ENCODE assay signal across 8 cellular contexts in genomic region chr14:69260246-69260978, GRCh38. TPM values are rescaled to one million over a fixed set of nuclear protein-coding genes. Genes with fewer than 3 reads are reported as not detected.
A peak's percentile ranks its signal among the peaks of the same experiment; 100 is the strongest.
DNase-seq lines count a peak whose midpoint lies in the region; TF ChIP-seq lines count a peak whose summit lies in the region.

No MANE protein-coding gene starts in this region.

- H3K27ac ChIP-seq in stomach smooth muscle (ENCODE audit: low read length) = no peak overlapping the region

- no peak overlapping the region for H3K9ac ChIP-seq in stomach smooth muscle (ENCODE audit: low read length in 2 of 2)

- peaks cover 21% of the 10 kb centered on the region for H3K4me1 ChIP-seq in stomach smooth muscle (ENCODE audit: control insufficient read depth, insufficient read depth, low read length)

- H3K36me3 ChIP-seq in kidney epithelial cell (ENCODE audit: control insufficient read depth, insufficient read depth, low read length) (no peaks in the 10 kb centered on the region), stomach smooth muscle (ENCODE audit: control insufficient read depth in 2 of 2, insufficient read depth in 2 of 2, low read length in 2 of 2) (no peaks in the 10 kb centered on the region)

- no peaks in the 10 kb centered on the region for H3K9me3 ChIP-seq in stomach smooth muscle (ENCODE audit: control insufficient read depth in 2 of 2, low read length in 2 of 2)

- DNase-seq in Ammon's horn (ENCODE audit: low spot score) (peak; percentile 11), HEK293T (ENCODE audit: extremely low spot score) (peak; percentile 52), astrocyte of the hippocampus (ENCODE audit: low read depth, low spot score) (peak; percentile 58), kidney epithelial cell (ENCODE audit: low read depth) (no peak), Kasumi-1 (lab: John Stamatoyannopoulos, UW) (no peak), superior temporal gyrus (ENCODE audit: extremely low spot score) (no peak), SHP77 (lab: John Stamatoyannopoulos, UW) (no peak)

- CTCF ChIA-PET in HEK293T (lab: Yijun Ruan, JAX) = interaction anchor here (0.5 to 2.1 kb wide), 8 partner anchors 17 to 199 kb away, joined by 3 to 7 read pairs (median 4); no protein-coding TSS in a partner anchor

- POLR2A ChIA-PET in HEK293T (lab: Yijun Ruan, JAX) = interaction anchor here (0.9 to 1.8 kb wide), 2 partner anchors 97 to 138 kb away, joined by 4 to 5 read pairs; partner anchors contain the start of genes ERH and SLC39A9

- TF ChIP-seq CTCF in kidney epithelial cell (IDR thresholded peaks at IDR 0.05; ENCODE audit: insufficient read depth, low read length, poor library complexity, severe bottlenecking) = no peak

- H3K4me3 ChIP-seq in kidney epithelial cell (ENCODE audit: low read depth, low read length) = peak overlapping the region; percentile 53
- H3K4me3 ChIP-seq in stomach smooth muscle (ENCODE audit: low read length in 2 of 2) = peak overlapping the region; percentile 52 to 79

- H3K27me3 ChIP-seq in kidney epithelial cell (ENCODE audit: control insufficient read depth, insufficient read depth, low read length) (peaks cover 34% of the 10 kb centered on the region), stomach smooth muscle (ENCODE audit: control insufficient read depth in 1 of 2, insufficient read depth in 2 of 2, low read length in 2 of 2) (peaks cover 23 to 43% of the 10 kb centered on the region in 2 donors)

TF ChIP-seq in HEK293T, 16 proteins besides CTCF, POLR2A, EP300 and RAD21:
- TF ChIP-seq L3MBTL2 (conservative IDR thresholded peaks at IDR 0.05) (0 out of 2 replicates have a peak, but pooled peaks have one; percentile 27), FOXK2 (IDR thresholded peaks at IDR 0.05) (no peak)

RNA-seq across cellular contexts. Expression of gene GALNT16, which starts 0.5 kb away (rescaled TPM):
- 0.33 and 3.4 TPM in 2 replicates for total RNA-seq in kidney epithelial cell

Comparison
In these comparisons a context has a peak if more than half of its experiments do, and no peak if none do; other contexts are left out.
1. DNase-seq: peak in Ammon's horn (single experiment), HEK293T (single experiment) and astrocyte of the hippocampus (single experiment); none in kidney epithelial cell (single experiment), Kasumi-1 (0 of 2), superior temporal gyrus (single experiment) and SHP77 (0 of 2).